In the genomic region with DNA sequence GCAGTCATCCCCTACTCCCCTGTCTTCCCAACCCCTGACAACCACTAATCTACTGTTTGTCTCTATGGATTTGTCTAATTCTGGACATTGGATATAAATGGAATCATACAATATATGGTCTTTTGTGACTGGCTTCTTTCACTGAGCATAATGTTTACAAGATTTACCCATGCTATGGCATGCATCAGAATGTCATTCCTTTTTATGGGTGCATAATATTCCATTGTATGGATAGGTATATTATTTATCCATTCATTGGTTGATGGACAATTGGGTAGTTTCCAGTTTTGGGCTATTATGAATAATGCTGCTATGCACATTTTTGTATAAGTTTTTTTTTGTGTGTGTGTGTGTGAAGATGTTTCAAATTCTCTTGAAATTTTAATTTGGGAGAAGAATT, we compare ENCODE assay signal across 2 cellular contexts.
A peak's percentile ranks its signal among the peaks of the same experiment; 100 is the strongest.
TF ChIP-seq lines count a peak whose summit lies in the region.

No MANE protein-coding gene starts in this region.

TF ChIP-seq in HEK293, 187 proteins besides CTCF, POLR2A, EP300 and RAD21:
- TF ChIP-seq ZNF239 (tag by site-specific recombination; IDR thresholded peaks at IDR 0.05) (no peak), GLIS1 (tag by site-specific recombination; IDR thresholded peaks at IDR 0.05) (no peak), ZNF558 (tag by site-specific recombination; IDR thresholded peaks at IDR 0.05) (no peak), ZNF114 (tag by site-specific recombination; IDR thresholded peaks at IDR 0.05) (no peak), SCRT2 (tag by site-specific recombination; IDR thresholded peaks at IDR 0.05) (no peak), ZNF146 (tag by site-specific recombination; IDR thresholded peaks at IDR 0.05) (peak; percentile 89)

TF ChIP-seq in K562, 482 proteins besides CTCF, POLR2A, EP300 and RAD21:
- 0 out of 2 replicates have a peak, but pooled peaks have one; percentile 23 for TF ChIP-seq C11orf30 (IDR thresholded peaks at IDR 0.05; ENCODE audit: low read depth)
- TF ChIP-seq MAFG (tag; conservative IDR thresholded peaks at IDR 0.05) = peak; percentile 42
- TF ChIP-seq ZNF146 (CRISPR knock-in tag; IDR thresholded peaks at IDR 0.05; ENCODE audit: unreplicated experiment) = peak; percentile 81
- no peak for TF ChIP-seq CHD4 (IDR thresholded peaks at IDR 0.05; ENCODE audit: insufficient read depth, insufficient replicate concordance, low read depth, low read length, poor library complexity, severe bottlenecking)
- peak; percentile 35; the same call in 1 of the 2 replicates for TF ChIP-seq ZNF316 (IDR thresholded peaks at IDR 0.05)
- no peak for TF ChIP-seq MYNN (IDR thresholded peaks at IDR 0.05)
- TF ChIP-seq MYNN (CRISPR knock-in tag; IDR thresholded peaks at IDR 0.05) = no peak
- TF ChIP-seq BCOR (IDR thresholded peaks at IDR 0.05) = 0 out of 2 replicates have a peak, but pooled peaks have one; percentile 38
- TF ChIP-seq CBX8 (IDR thresholded peaks at IDR 0.05; ENCODE audit: borderline replicate concordance, extremely low read depth, low read depth, low read length, poor library complexity, severe bottlenecking) = no peak
- peak; percentile 14; the same call in 1 of the 2 replicates for TF ChIP-seq MAFF (IDR thresholded peaks at IDR 0.05; ENCODE audit: low read length)
TF ChIP-seq in K562: peak in this region for 6.
